In genomic region chr1:66140072-66140471, GRCh38 we compare ENCODE assay signal across 13 cellular contexts.
"Had no signal": no experiment of that assay in that cellular context is flagged by ENCODE, and none has a peak within 500 bp of the region (broad histone marks: within the 10 kb centered on the region; RNA-seq: fewer than 3 reads in every experiment).

No MANE protein-coding gene starts in this region.

- H3K27me3 ChIP-seq: ascending aorta, foreskin keratinocyte had no signal

- H3K27ac ChIP-seq: ascending aorta, foreskin keratinocyte had no signal

- H3K9me3 ChIP-seq: ascending aorta had no signal

- H3K27ac Mint-ChIP-seq: activated CD4-positive, alpha-beta memory T cell treated with anti-CD3 and anti-CD28 coated beads for 36 hours; activated naive CD8-positive, alpha-beta T cell treated with anti-CD3 and anti-CD28 coated beads, Interleukin-2, amount 50 U/mL, for 24 hours; activated T-cell treated with anti-CD3 and anti-CD28 coated beads, Interleukin-2, amount 50 U/mL, for 72 hours; immature natural killer cell; natural killer cell treated with Interleukin-12 subunit alpha and Interleukin-12 subunit beta and Interleukin-15 and Interleukin-18, amount 100 ng/mL, for 72 hours; progenitor cell of endocrine pancreas; stimulated activated effector memory CD8-positive, alpha-beta T cell treated with anti-CD3 and anti-CD28 coated beads, Interleukin-12 subunit alpha, Interleukin-12 subunit beta, amount 100 ng/mL, for 72 hours; T-helper 2 cell treated with Interferon-gamma antibody and Interleukin-4, amounts not matched to agents 5 μg/mL and 100 μg/mL, for 36 hours had no signal

- ATAC-seq: activated naive CD8-positive, alpha-beta T cell treated with anti-CD3 and anti-CD28 coated beads, Interleukin-2, amount 50 U/mL, for 24 hours; activated T-cell treated with anti-CD3 and anti-CD28 coated beads, Interleukin-2, amount 50 U/mL, for 72 hours; foreskin keratinocyte; natural killer cell treated with Interleukin-12 subunit alpha and Interleukin-12 subunit beta and Interleukin-15 and Interleukin-18, amount 100 ng/mL, for 72 hours; right cardiac atrium; stimulated activated effector memory CD8-positive, alpha-beta T cell treated with anti-CD3 and anti-CD28 coated beads, Interleukin-12 subunit alpha, Interleukin-12 subunit beta, amount 100 ng/mL, for 72 hours had no signal

- H3K9me3 Mint-ChIP-seq: activated CD4-positive, alpha-beta memory T cell treated with anti-CD3 and anti-CD28 coated beads for 36 hours; activated naive CD8-positive, alpha-beta T cell treated with anti-CD3 and anti-CD28 coated beads, Interleukin-2, amount 50 U/mL, for 24 hours; activated T-cell treated with anti-CD3 and anti-CD28 coated beads, Interleukin-2, amount 50 U/mL, for 72 hours; immature natural killer cell; natural killer cell treated with Interleukin-12 subunit alpha and Interleukin-12 subunit beta and Interleukin-15 and Interleukin-18, amount 100 ng/mL, for 72 hours; stimulated activated effector memory CD8-positive, alpha-beta T cell treated with anti-CD3 and anti-CD28 coated beads, Interleukin-12 subunit alpha, Interleukin-12 subunit beta, amount 100 ng/mL, for 72 hours; T-helper 2 cell treated with Interferon-gamma antibody and Interleukin-4, amounts not matched to agents 5 μg/mL and 100 μg/mL, for 36 hours had no signal

- H3K4me1 Mint-ChIP-seq: immature natural killer cell had no signal

- H3K27me3 Mint-ChIP-seq: activated CD4-positive, alpha-beta memory T cell treated with anti-CD3 and anti-CD28 coated beads for 36 hours had no signal

- H3K4me3 Mint-ChIP-seq: activated CD4-positive, alpha-beta memory T cell treated with anti-CD3 and anti-CD28 coated beads for 36 hours; activated naive CD8-positive, alpha-beta T cell treated with anti-CD3 and anti-CD28 coated beads, Interleukin-2, amount 50 U/mL, for 24 hours; activated T-cell treated with anti-CD3 and anti-CD28 coated beads, Interleukin-2, amount 50 U/mL, for 72 hours; immature natural killer cell; natural killer cell treated with Interleukin-12 subunit alpha and Interleukin-12 subunit beta and Interleukin-15 and Interleukin-18, amount 100 ng/mL, for 72 hours; stimulated activated effector memory CD8-positive, alpha-beta T cell treated with anti-CD3 and anti-CD28 coated beads, Interleukin-12 subunit alpha, Interleukin-12 subunit beta, amount 100 ng/mL, for 72 hours; T-helper 2 cell treated with Interferon-gamma antibody and Interleukin-4, amounts not matched to agents 5 μg/mL and 100 μg/mL, for 36 hours had no signal

- DNase-seq: activated CD4-positive, alpha-beta memory T cell treated with anti-CD3 and anti-CD28 coated beads for 36 hours; activated naive CD4-positive, alpha-beta T cell; activated naive CD8-positive, alpha-beta T cell treated with anti-CD3 and anti-CD28 coated beads, Interleukin-2, amount 50 U/mL, for 24 hours; activated T-cell treated with anti-CD3 and anti-CD28 coated beads, Interleukin-2, amount 50 U/mL, for 72 hours; foreskin keratinocyte; immature natural killer cell; right cardiac atrium had no signal

- H3K4me2 ChIP-seq: smooth muscle cell had no signal

- H3K4me3 ChIP-seq: ascending aorta, smooth muscle cell had no signal

- H3K36me3 Mint-ChIP-seq: activated CD4-positive, alpha-beta memory T cell treated with anti-CD3 and anti-CD28 coated beads for 36 hours; natural killer cell treated with Interleukin-12 subunit alpha and Interleukin-12 subunit beta and Interleukin-15 and Interleukin-18, amount 100 ng/mL, for 72 hours; stimulated activated effector memory CD8-positive, alpha-beta T cell treated with anti-CD3 and anti-CD28 coated beads, Interleukin-12 subunit alpha, Interleukin-12 subunit beta, amount 100 ng/mL, for 72 hours had no signal

- H3K36me3 ChIP-seq: ascending aorta had no signal

- H3K4me1 ChIP-seq: ascending aorta, foreskin keratinocyte had no signal
